Comparison of ENCODE assay signal across 10 cellular contexts in genomic region chr17:4578349-4578748, GRCh38. TPM values are rescaled to one million over a fixed set of nuclear protein-coding genes. Genes with fewer than 3 reads are reported as not detected.
"Had no signal": no experiment of that assay in that cellular context is flagged by ENCODE, and none has a peak within 500 bp of the region (broad histone marks: within the 10 kb centered on the region; RNA-seq: fewer than 3 reads in every experiment).

No MANE protein-coding gene starts in this region.

RNA-seq across cellular contexts. Expression of gene SMTNL2, which starts 6.0 kb away (rescaled TPM):
- total RNA-seq: OCI-LY7, PC-3, PC-9, RPMI7951, SJCRH30, SJSA1 had no signal
- polyA plus RNA-seq: SK-N-SH had no signal

RNA-seq across cellular contexts. Expression of gene GGT6, which starts 18.0 kb away (rescaled TPM):
- total RNA-seq: NCI-H460, OCI-LY7, PC-3, Right ventricle myocardium superior, RPMI7951, SJCRH30, SJSA1, SK-MEL-5 had no signal
- polyA plus RNA-seq: SK-N-SH had no signal
